Comparison of ENCODE assay signal across 15 cellular contexts in the genomic region with DNA sequence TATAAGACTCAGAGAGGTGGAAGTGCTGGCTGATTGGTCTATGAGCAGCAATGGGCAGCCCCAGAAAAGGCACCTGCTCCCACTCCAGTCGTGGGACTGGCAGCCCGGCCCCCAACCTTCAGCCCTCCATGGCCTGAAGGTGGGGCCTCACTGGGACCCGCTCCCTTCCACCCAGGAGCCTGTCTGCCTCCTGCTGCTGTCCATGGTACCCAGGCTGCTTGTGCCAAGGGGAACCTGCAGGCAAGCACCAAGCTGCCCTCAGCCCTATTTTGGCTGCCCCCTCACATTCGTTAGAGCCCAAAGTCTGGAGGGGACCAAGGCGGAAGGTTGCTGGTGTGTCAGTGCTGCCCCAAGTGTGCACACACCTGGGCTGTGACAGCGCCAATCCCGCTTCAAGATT.
DNase-seq lines count a peak whose midpoint lies in the region; ATAC-seq, FAIRE-seq and TF ChIP-seq lines count a peak whose summit lies in the region.
"Had no signal": no experiment of that assay in that cellular context is flagged by ENCODE, and none has a peak within 500 bp of the region (broad histone marks: within the 10 kb centered on the region; RNA-seq: fewer than 3 reads in every experiment).

No MANE protein-coding gene starts in this region.

- H3K9me3 ChIP-seq in A673 (ENCODE audit: low read depth, low read length, poor library complexity, severe bottlenecking): no peaks in the 10 kb centered on the region
- no peaks in the 10 kb centered on the region for H3K9me3 ChIP-seq in GM12878 (replicated peaks; ENCODE audit: control insufficient read depth, insufficient read depth, low read length)
- H3K9me3 ChIP-seq in ascending aorta: no peaks in the 10 kb centered on the region
- H3K9me3 ChIP-seq in vagina: no peaks in the 10 kb centered on the region
- H3K9me3 ChIP-seq: adrenal gland, Caco-2, lower lobe of right lung, right atrium auricular region had no signal

- H4K20me1 ChIP-seq in GM12878 (ENCODE audit: control insufficient read depth, insufficient read depth): no peaks in the 10 kb centered on the region

- no peak for FAIRE-seq in GM12878 (lab: Jason Lieb, UNC)

- BruUV-seq in A673 (replicated peaks; lab: Mats Ljungman, UMichigan) (no TSS peak), GM12878 (replicated peaks; lab: Mats Ljungman, UMichigan) (no TSS peak)

- POLR2A ChIA-PET in A673 (lab: Charles Lee; ENCODE audit: low non-redundant PET): no interaction called here
- POLR2A ChIA-PET in GM12878 (lab: Charles Lee): no interaction called here

- intact Hi-C loops in A673 (cut with micrococcal nuclease; ENCODE audit: unreplicated experiment) (no loop called here), GM12878 (cut with micrococcal nuclease; ENCODE audit: unreplicated experiment) (loop anchor here (5.0 kb wide), 1 partner anchor 227 kb away; no protein-coding TSS in a partner anchor), ascending aorta (cut with DNase I) (no loop called here), vagina (cut with DNase I) (no loop called here)

- H3K4me1 ChIP-seq in A673 (ENCODE audit: insufficient read depth, low read length, poor library complexity, severe bottlenecking): no peaks in the 10 kb centered on the region
- no peaks in the 10 kb centered on the region for H3K4me1 ChIP-seq in GM12878 (ENCODE audit: control insufficient read depth, insufficient read depth, low read length)
- H3K4me1 ChIP-seq in ascending aorta: no peaks in the 10 kb centered on the region
- no peaks in the 10 kb centered on the region for H3K4me1 ChIP-seq in vagina
- H3K4me1 ChIP-seq: adrenal gland, Caco-2, lower lobe of right lung, right atrium auricular region had no signal

- H3K9ac ChIP-seq in GM12878 (ENCODE audit: control insufficient read depth, insufficient read depth, low read length): no peak overlapping the region

- no peak overlapping the region for H3K27ac ChIP-seq in A673 (ENCODE audit: low read depth, low read length, poor library complexity, severe bottlenecking)
- H3K27ac ChIP-seq in GM12878 (ENCODE audit: control insufficient read depth, insufficient read depth): no peak overlapping the region
- no peak overlapping the region for H3K27ac ChIP-seq in ascending aorta
- H3K27ac ChIP-seq in vagina: no peak overlapping the region
- H3K27ac ChIP-seq: adrenal gland, lower lobe of right lung, right atrium auricular region had no signal

- ATAC-seq in GM12878 (peak; percentile 29; the same call in 2 of the 3 replicates), GM18870 (IDR thresholded peaks at IDR 0.05; ENCODE audit: unreplicated experiment) (no peak)
- ATAC-seq: activated T-cell treated with anti-CD3 and anti-CD28 coated beads, Interleukin-2, amount 50 U/mL, for 72 hours had no signal

- RAD21 ChIA-PET in GM12878 (lab: Charles Lee; ENCODE audit: unreplicated experiment): interaction anchor here (1.0 kb wide), 1 partner anchor 179 kb away, joined by 3 read pairs; no protein-coding TSS in a partner anchor

- in situ Hi-C loops in GM12878 (cut with MboI): no loop called here

- no peaks in the 10 kb centered on the region for H3K36me3 ChIP-seq in A673 (ENCODE audit: insufficient read depth, low read length, poor library complexity, severe bottlenecking)
- H3K36me3 ChIP-seq in GM12878 (ENCODE audit: control insufficient read depth in 2 of 2, insufficient read depth in 2 of 2, low read length in 1 of 2): no peaks in the 10 kb centered on the region
- no peaks in the 10 kb centered on the region for H3K36me3 ChIP-seq in kidney epithelial cell (ENCODE audit: control insufficient read depth, insufficient read depth, low read length)
- H3K36me3 ChIP-seq in ascending aorta: no peaks in the 10 kb centered on the region
- H3K36me3 ChIP-seq in vagina: no peaks in the 10 kb centered on the region
- H3K36me3 ChIP-seq: adrenal gland, lower lobe of right lung, right atrium auricular region had no signal

- CTCF ChIA-PET in A673 (lab: Charles Lee) (no interaction called here), GM12878 (lab: Yijun Ruan, JAX) (no interaction called here)

- SMC1A ChIA-PET in GM12878 (lab: Charles Lee; ENCODE audit: uncharacterized antibody, unreplicated experiment): interaction anchor here (1.7 kb wide), 1 partner anchor 13 kb away, joined by 7 read pairs; no protein-coding TSS in a partner anchor

- TF ChIP-seq POLR2A in GM12878 (IDR thresholded peaks at IDR 0.05; ENCODE audit: low read depth, low read length): no peak
- TF ChIP-seq POLR2A in vagina (IDR thresholded peaks at IDR 0.05): no peak

- DNase-seq in A673 (ENCODE audit: low spot score): peak; percentile 9
- no peak for DNase-seq in GM12878 (ENCODE audit: low read depth, low spot score)
- DNase-seq in kidney epithelial cell (ENCODE audit: low read depth): peak; percentile 4
- no peak for DNase-seq in ascending aorta (ENCODE audit: low spot score in 2 of 2)
- DNase-seq in NCI-H748 treated with DMSO at 0.1 percent for 48 hours (lab: John Stamatoyannopoulos, UW): no peak
- no peak for DNase-seq in vagina (ENCODE audit: extremely low spot score in 2 of 2)
- DNase-seq: activated CD4-positive, alpha-beta T cell treated with anti-CD3 and anti-CD28 coated beads, Interleukin-2, amount 50 U/mL, for 4 hours; activated T-cell treated with anti-CD3 and anti-CD28 coated beads, Interleukin-2, amount 50 U/mL, for 72 hours; adrenal gland; lower lobe of right lung; NCI-H1092 had no signal

- no peak overlapping the region for H3K4me2 ChIP-seq in GM12878 (ENCODE audit: control insufficient read depth, insufficient read depth)

- no peak for TF ChIP-seq EP300 in Ishikawa (IDR thresholded peaks at IDR 0.05; ENCODE audit: borderline replicate concordance)
- TF ChIP-seq EP300 in GM12878 (IDR thresholded peaks at IDR 0.05; ENCODE audit: borderline replicate concordance in 1 of 2, control insufficient read depth in 1 of 2, low read depth in 2 of 2, low read length in 2 of 2): no peak

- 45% methylated on average over 7 of the region's 7 CpGs for WGBS in GM12878 (ENCODE audit: insufficient coverage, insufficient replicate concordance, low lambda C conversion rate, missing lambda C conversion rate)

- no peak overlapping the region for H2AFZ ChIP-seq in GM12878 (ENCODE audit: control insufficient read depth, low read depth, low read length)

- no peaks in the 10 kb centered on the region for H3K27me3 ChIP-seq in A673 (replicated peaks; ENCODE audit: insufficient read depth, low read depth, low read length, poor library complexity)
- no peaks in the 10 kb centered on the region for H3K27me3 ChIP-seq in GM12878 (replicated peaks in 1 of 2; ENCODE audit: control insufficient read depth in 2 of 2, insufficient read depth in 2 of 2, low read length in 1 of 2)
- H3K27me3 ChIP-seq in kidney epithelial cell (ENCODE audit: control insufficient read depth, insufficient read depth, low read length): no peaks in the 10 kb centered on the region
- H3K27me3 ChIP-seq in ascending aorta: no peaks in the 10 kb centered on the region
- H3K27me3 ChIP-seq in vagina: no peaks in the 10 kb centered on the region
- H3K27me3 ChIP-seq: adrenal gland, right atrium auricular region had no signal

- H3K4me3 ChIP-seq in A673 (ENCODE audit: low read depth, low read length, poor library complexity, severe bottlenecking) (no peak overlapping the region), GM12878 (no peak overlapping the region), kidney epithelial cell (ENCODE audit: low read depth, low read length) (no peak overlapping the region), ascending aorta (no peak overlapping the region), vagina (no peak overlapping the region)
- H3K4me3 ChIP-seq: adrenal gland, lower lobe of right lung, right atrium auricular region had no signal

- no peaks in the 10 kb centered on the region for H3K79me2 ChIP-seq in GM12878 (ENCODE audit: control insufficient read depth, insufficient read depth, low read length)

- TF ChIP-seq RAD21 in Ishikawa (IDR thresholded peaks at IDR 0.05; ENCODE audit: low read depth) (no peak), GM12878 (IDR thresholded peaks at IDR 0.05; ENCODE audit: insufficient read depth, low read depth, low read length) (no peak)

- TF ChIP-seq CTCF in A673 (conservative IDR thresholded peaks at IDR 0.05; ENCODE audit: low read depth, low read length) (no peak), GM12878 (IDR thresholded peaks at IDR 0.05 in 2 of 3, conservative IDR thresholded peaks at IDR 0.05 in 1 of 3; ENCODE audit: control insufficient read depth in 2 of 3, extremely low read depth in 1 of 3, insufficient read depth in 1 of 3, low read depth in 3 of 3, low read length in 3 of 3) (no peak), kidney epithelial cell (IDR thresholded peaks at IDR 0.05; ENCODE audit: insufficient read depth, low read length, poor library complexity, severe bottlenecking) (no peak), ascending aorta (IDR thresholded peaks at IDR 0.05) (no peak), vagina (IDR thresholded peaks at IDR 0.05) (no peak)

TF ChIP-seq in GM12878, 131 proteins besides CTCF, POLR2A, EP300 and RAD21 (continues in another document):
- TF ChIP-seq EZH2 (IDR thresholded peaks at IDR 0.05; ENCODE audit: borderline replicate concordance, control insufficient read depth, low read depth, low read length): no peak
- no peak for TF ChIP-seq STAT1 (conservative IDR thresholded peaks at IDR 0.05)
- TF ChIP-seq TARDBP (IDR thresholded peaks at IDR 0.05; ENCODE audit: borderline replicate concordance): no peak
- TF ChIP-seq, protein P1, sequence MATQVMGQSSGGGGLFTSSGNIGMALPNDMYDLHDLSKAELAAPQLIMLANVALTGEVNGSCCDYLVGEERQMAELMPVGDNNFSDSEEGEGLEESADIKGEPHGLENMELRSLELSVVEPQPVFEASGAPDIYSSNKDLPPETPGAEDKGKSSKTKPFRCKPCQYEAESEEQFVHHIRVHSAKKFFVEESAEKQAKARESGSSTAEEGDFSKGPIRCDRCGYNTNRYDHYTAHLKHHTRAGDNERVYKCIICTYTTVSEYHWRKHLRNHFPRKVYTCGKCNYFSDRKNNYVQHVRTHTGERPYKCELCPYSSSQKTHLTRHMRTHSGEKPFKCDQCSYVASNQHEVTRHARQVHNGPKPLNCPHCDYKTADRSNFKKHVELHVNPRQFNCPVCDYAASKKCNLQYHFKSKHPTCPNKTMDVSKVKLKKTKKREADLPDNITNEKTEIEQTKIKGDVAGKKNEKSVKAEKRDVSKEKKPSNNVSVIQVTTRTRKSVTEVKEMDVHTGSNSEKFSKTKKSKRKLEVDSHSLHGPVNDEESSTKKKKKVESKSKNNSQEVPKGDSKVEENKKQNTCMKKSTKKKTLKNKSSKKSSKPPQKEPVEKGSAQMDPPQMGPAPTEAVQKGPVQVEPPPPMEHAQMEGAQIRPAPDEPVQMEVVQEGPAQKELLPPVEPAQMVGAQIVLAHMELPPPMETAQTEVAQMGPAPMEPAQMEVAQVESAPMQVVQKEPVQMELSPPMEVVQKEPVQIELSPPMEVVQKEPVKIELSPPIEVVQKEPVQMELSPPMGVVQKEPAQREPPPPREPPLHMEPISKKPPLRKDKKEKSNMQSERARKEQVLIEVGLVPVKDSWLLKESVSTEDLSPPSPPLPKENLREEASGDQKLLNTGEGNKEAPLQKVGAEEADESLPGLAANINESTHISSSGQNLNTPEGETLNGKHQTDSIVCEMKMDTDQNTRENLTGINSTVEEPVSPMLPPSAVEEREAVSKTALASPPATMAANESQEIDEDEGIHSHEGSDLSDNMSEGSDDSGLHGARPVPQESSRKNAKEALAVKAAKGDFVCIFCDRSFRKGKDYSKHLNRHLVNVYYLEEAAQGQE (IDR thresholded peaks at IDR 0.05; ENCODE audit: low read depth, low read length): peak; percentile 84

Comparison
In these comparisons a context has a peak if more than half of its experiments do, and no peak if none do; other contexts are left out.
1. DNase-seq: peak in A673 (single experiment) and kidney epithelial cell (single experiment); none in GM12878 (single experiment), ascending aorta (0 of 2), NCI-H748 treated with DMSO at 0.1 percent for 48 hours (single experiment) and vagina (0 of 2).